8 cellular contexts compared by ENCODE assay signal in genomic region chr18:58135170-58135569, GRCh38.
DNase-seq lines count a peak whose midpoint lies in the region; ATAC-seq, FAIRE-seq and TF ChIP-seq lines count a peak whose summit lies in the region.

No MANE protein-coding gene starts in this region.

- peaks cover 9% of the 10 kb centered on the region for H3K27me3 Mint-ChIP-seq in activated naive CD4-positive, alpha-beta T cell treated with anti-CD3 and anti-CD28 coated beads for 36 hours (ENCODE audit: low read depth)

- CTCF ChIA-PET in activated naive CD4-positive, alpha-beta T cell treated with anti-CD3 and anti-CD28 coated beads for 36 hours (lab: Charles Lee): interaction anchor here (0.6 to 4.0 kb wide), 20 partner anchors 9 to 879 kb away, joined by 3 to 15 read pairs (median 4); partner anchors contain the start of gene NEDD4L

- intact Hi-C loops in activated naive CD4-positive, alpha-beta T cell treated with anti-CD3 and anti-CD28 coated beads for 36 hours (cut with micrococcal nuclease): loop anchor here (1.0 to 5.0 kb wide), 4 partner anchors 92 to 505 kb away; no protein-coding TSS in a partner anchor

- no peaks in the 10 kb centered on the region for H3K9me3 Mint-ChIP-seq in activated naive CD4-positive, alpha-beta T cell treated with anti-CD3 and anti-CD28 coated beads, Interleukin-2, amount 50 U/mL, for 72 hours
- H3K9me3 Mint-ChIP-seq in activated naive CD4-positive, alpha-beta T cell treated with anti-CD3 and anti-CD28 coated beads for 36 hours: no peaks in the 10 kb centered on the region

- no peak overlapping the region for H3K27ac Mint-ChIP-seq in activated naive CD4-positive, alpha-beta T cell treated with anti-CD3 and anti-CD28 coated beads, Interleukin-2, amount 50 U/mL, for 72 hours
- no peak overlapping the region for H3K27ac Mint-ChIP-seq in activated naive CD4-positive, alpha-beta T cell treated with anti-CD3 and anti-CD28 coated beads for 36 hours

- H3K4me3 ChIP-seq in epithelial cell of proximal tubule (ENCODE audit: low read depth, low read length): peak overlapping the region; percentile 42

- TF ChIP-seq CTCF in epithelial cell of proximal tubule (conservative IDR thresholded peaks at IDR 0.05; ENCODE audit: low read depth, low read length): no peak

- H3K4me1 Mint-ChIP-seq in activated naive CD4-positive, alpha-beta T cell treated with anti-CD3 and anti-CD28 coated beads for 36 hours (ENCODE audit: low read depth): peaks cover 7% of the 10 kb centered on the region

- H3K4me3 Mint-ChIP-seq in activated naive CD4-positive, alpha-beta T cell treated with anti-CD3 and anti-CD28 coated beads for 36 hours: no peak overlapping the region

- no peaks in the 10 kb centered on the region for H3K36me3 Mint-ChIP-seq in activated naive CD4-positive, alpha-beta T cell treated with anti-CD3 and anti-CD28 coated beads, Interleukin-2, amount 50 U/mL, for 72 hours
- H3K36me3 Mint-ChIP-seq in activated naive CD4-positive, alpha-beta T cell treated with anti-CD3 and anti-CD28 coated beads for 36 hours (ENCODE audit: low read depth): no peaks in the 10 kb centered on the region

- FAIRE-seq in urothelium cell line (lab: Jason Lieb, UNC): no peak

- DNase-seq in activated naive CD4-positive, alpha-beta T cell treated with anti-CD3 and anti-CD28 coated beads, Interleukin-2, amount 50 U/mL, for 72 hours (ENCODE audit: low spot score in 2 of 2): no peak
- no peak for DNase-seq in activated naive CD4-positive, alpha-beta T cell treated with anti-CD3 and anti-CD28 coated beads for 36 hours
- DNase-seq in LHCN-M2 (ENCODE audit: low read depth) (peak; percentile 80), epithelial cell of proximal tubule (ENCODE audit: low read depth) (peak; percentile 81), urothelium cell line (ENCODE audit: low spot score) (peak; percentile 12), Kasumi-1 (lab: John Stamatoyannopoulos, UW) (no peak), NCI-H187 treated with DMSO at 0.1 percent for 48 hours (lab: John Stamatoyannopoulos, UW) (no peak)
- no peak for DNase-seq in activated CD8-positive, alpha-beta memory T cell treated with anti-CD3 and anti-CD28 coated beads, Interleukin-2, amount 50 U/mL, for 4 hours

- peak; percentile 76 to 81 for ATAC-seq in activated naive CD4-positive, alpha-beta T cell treated with anti-CD3 and anti-CD28 coated beads, Interleukin-2, amount 50 U/mL, for 72 hours

Comparison
In these comparisons a context has a peak if more than half of its experiments do, and no peak if none do; other contexts are left out.
1. DNase-seq: peak in LHCN-M2 (single experiment), epithelial cell of proximal tubule (single experiment) and urothelium cell line (single experiment); none in activated naive CD4-positive, alpha-beta T cell treated with anti-CD3 and anti-CD28 coated beads, Interleukin-2, amount 50 U/mL, for 72 hours (0 of 2), activated naive CD4-positive, alpha-beta T cell treated with anti-CD3 and anti-CD28 coated beads for 36 hours (single experiment), Kasumi-1 (0 of 2), NCI-H187 treated with DMSO at 0.1 percent for 48 hours (single experiment) and activated CD8-positive, alpha-beta memory T cell treated with anti-CD3 and anti-CD28 coated beads, Interleukin-2, amount 50 U/mL, for 4 hours (single experiment).